ENCODE assay signal across 25 cellular contexts in the genomic region with DNA sequence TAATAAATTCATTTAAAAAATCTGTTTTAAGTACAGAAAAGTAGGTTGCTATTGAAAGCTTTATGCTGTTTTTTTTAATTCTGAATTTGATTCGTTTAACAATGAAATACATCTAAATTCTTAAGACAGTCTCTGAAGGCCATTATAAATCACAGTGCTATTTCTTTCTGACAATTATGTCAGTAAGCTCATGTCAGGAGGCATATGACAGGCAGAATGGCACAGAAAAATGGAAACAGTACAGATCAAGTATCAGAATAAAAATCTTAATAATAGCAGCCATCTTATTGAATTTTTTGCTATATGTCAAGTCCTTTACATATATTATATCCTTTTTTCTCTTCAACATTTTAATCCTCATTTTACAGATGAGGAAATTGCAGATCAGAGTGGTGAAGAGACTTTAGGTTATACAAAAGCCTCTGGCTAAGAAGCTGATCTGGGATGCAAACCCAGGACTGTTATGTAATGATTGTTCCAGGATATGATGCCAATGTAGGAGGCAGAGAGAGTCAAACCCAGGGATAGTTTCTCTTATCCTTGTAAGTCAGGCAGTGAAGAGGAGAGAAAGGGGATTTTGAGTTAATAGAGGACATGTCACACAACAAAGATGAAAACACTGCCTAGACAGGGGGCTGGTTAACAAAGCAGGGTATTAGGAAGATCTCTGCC.
"Had no signal": no experiment of that assay in that cellular context is flagged by ENCODE, and none has a peak within 500 bp of the region (broad histone marks: within the 10 kb centered on the region; RNA-seq: fewer than 3 reads in every experiment).

No MANE protein-coding gene starts in this region.

- ATAC-seq: activated CD4-positive, alpha-beta T cell treated with anti-CD3 and anti-CD28 coated beads for 36 hours; heart right ventricle; left colon; mucosa of descending colon; sciatic nerve; stimulated activated memory B cell treated with anti-CD40 and anti-IgM and Interleukin-4, amounts not matched to agents 10 μg/mL and 1 μg/mL and 100 μg/mL, for 72 hours had no signal

- H3K27ac ChIP-seq: coronary artery, epithelial cell of prostate, heart right ventricle, stomach, thoracic aorta, vagina had no signal

- DNase-seq: activated B cell treated with CpG ODN at 0.5 μM for 24 hours; activated CD4-positive, alpha-beta T cell treated with anti-CD3 and anti-CD28 coated beads for 36 hours; activated CD4-positive, alpha-beta T cell treated with anti-CD3 and anti-CD28 coated beads, Interleukin-2, amount 50 U/mL, for 4 hours; activated CD8-positive, alpha-beta memory T cell treated with anti-CD3 and anti-CD28 coated beads for 24 hours; activated CD8-positive, alpha-beta memory T cell treated with anti-CD3 and anti-CD28 coated beads, Interleukin-2, amount 50 U/mL, for 4 hours; activated naive CD4-positive, alpha-beta T cell treated with Interleukin-2 at 50 U/mL for 16 hours; activated T-cell treated with anti-CD3 and anti-CD28 coated beads, Interleukin-2, amount 50 U/mL, for 24 hours; aorta; central memory CD4-positive, alpha-beta T cell; heart right ventricle; left colon; mucosa of descending colon; nephron progenitor cell; occipital lobe; posterior cingulate gyrus; small intestine; stimulated activated CD4-positive, alpha-beta T cell treated with anti-CD3 and anti-CD28 coated beads, Interleukin-15, amount 100 ng/mL, for 24 hours; stomach; T1000 had no signal
